1 cellular context compared by ENCODE assay signal in genomic region chr10:36373424-36374096, GRCh38.
TF ChIP-seq lines count a peak whose summit lies in the region.

No MANE protein-coding gene starts in this region.

TF ChIP-seq in SK-N-SH, 30 proteins besides CTCF, POLR2A, EP300 and RAD21 (continued from another document):
- TF ChIP-seq USF2 (IDR thresholded peaks at IDR 0.05; ENCODE audit: borderline replicate concordance, low read depth, low read length): no peak
- TF ChIP-seq MEF2A (IDR thresholded peaks at IDR 0.05; ENCODE audit: borderline replicate concordance, low read depth): no peak
- no peak for TF ChIP-seq TEAD4 (IDR thresholded peaks at IDR 0.05; ENCODE audit: borderline replicate concordance, insufficient read depth)
- TF ChIP-seq IRF3 (IDR thresholded peaks at IDR 0.05; ENCODE audit: low read depth, low read length): no peak
- no peak for TF ChIP-seq ZBTB33 (IDR thresholded peaks at IDR 0.05; ENCODE audit: borderline replicate concordance, low read depth)
- no peak for TF ChIP-seq POLR2AphosphoS5 (IDR thresholded peaks at IDR 0.05; ENCODE audit: low read depth, low read length)
- TF ChIP-seq GABPA (IDR thresholded peaks at IDR 0.05; ENCODE audit: low read depth): no peak
- no peak for TF ChIP-seq NRF1 (IDR thresholded peaks at IDR 0.05; ENCODE audit: low read depth, low read length)
- TF ChIP-seq FOSL2 (IDR thresholded peaks at IDR 0.05; ENCODE audit: borderline replicate concordance, low read depth): no peak
- TF ChIP-seq NFIC (IDR thresholded peaks at IDR 0.05; ENCODE audit: borderline replicate concordance): no peak
- TF ChIP-seq GATA2 (CRISPR knock-in tag; IDR thresholded peaks at IDR 0.05): no peak
